In genomic region chr1:5794279-5794678, GRCh38 we compare ENCODE assay signal across 40 cellular contexts.
"Had no signal": no experiment of that assay in that cellular context is flagged by ENCODE, and none has a peak within 500 bp of the region (broad histone marks: within the 10 kb centered on the region; RNA-seq: fewer than 3 reads in every experiment).

No MANE protein-coding gene starts in this region.

- H3K4me3 ChIP-seq: adrenal gland, ascending aorta, body of pancreas, breast epithelium, cardiac muscle cell had no signal

- H3K36me3 ChIP-seq: adrenal gland, ascending aorta, brain microvascular endothelial cell, breast epithelium, cardiac muscle cell had no signal

- ATAC-seq: activated naive CD4-positive, alpha-beta T cell treated with anti-CD3 and anti-CD28 coated beads, Interleukin-2, amount 50 U/mL, for 72 hours; activated naive CD8-positive, alpha-beta T cell treated with anti-CD3 and anti-CD28 coated beads, Interleukin-2, amount 50 U/mL, for 24 hours; activated T-cell treated with anti-CD3 and anti-CD28 coated beads, Interleukin-2, amount 50 U/mL, for 4 hours; activated T-cell treated with anti-CD3 and anti-CD28 coated beads, Interleukin-2, amount 50 U/mL, for 72 hours; activated T-helper 17 cell treated with anti-CD3 and anti-CD28 coated beads, Interleukin-2, amount 50 U/mL, for 72 hours; body of pancreas had no signal

- H3K27ac ChIP-seq: adrenal gland, ascending aorta, body of pancreas, brain microvascular endothelial cell, breast epithelium, cardiac muscle cell had no signal

- H3K9me3 Mint-ChIP-seq: activated naive CD4-positive, alpha-beta T cell treated with anti-CD3 and anti-CD28 coated beads, Interleukin-2, amount 50 U/mL, for 24 hours; activated T-helper 1 cell treated with anti-CD3 and anti-CD28 coated beads, Interleukin-12 subunit alpha, Interleukin-12 subunit beta, Interleukin-2, Interleukin-4 antibody, amounts not matched to agents 30 ng/mL and 10 ng/mL and 1 ng/mL, durations not matched to agents 14 hours and 24 hours and 36 hours; activated T-helper 2 cell treated with anti-CD3 and anti-CD28 coated beads, Interferon-gamma antibody, Interleukin-2, Interleukin-4, amounts not matched to agents 10 μg/mL and 5 μg/mL and 100 μg/mL, durations not matched to agents 14 hours and 24 hours and 36 hours had no signal

- H3K36me3 Mint-ChIP-seq: activated naive CD4-positive, alpha-beta T cell treated with anti-CD3 and anti-CD28 coated beads, Interleukin-2, amount 10 ng/mL, durations not matched to agents 7 days and 5 days; activated naive CD4-positive, alpha-beta T cell treated with anti-CD3 and anti-CD28 coated beads, Interleukin-2, amount 50 U/mL, for 24 hours; activated naive CD4-positive, alpha-beta T cell treated with anti-CD3 and anti-CD28 coated beads, Interleukin-2, amount 50 U/mL, for 72 hours; activated naive CD8-positive, alpha-beta T cell; activated naive CD8-positive, alpha-beta T cell treated with anti-CD3 and anti-CD28 coated beads for 36 hours; activated naive CD8-positive, alpha-beta T cell treated with anti-CD3 and anti-CD28 coated beads, Interleukin-2, amount 10 ng/mL, durations not matched to agents 7 days and 5 days; brain had no signal

- FAIRE-seq: astrocyte, bronchial epithelial cell had no signal

- H3K4me3 Mint-ChIP-seq: activated naive CD4-positive, alpha-beta T cell treated with anti-CD3 and anti-CD28 coated beads for 36 hours; activated naive CD4-positive, alpha-beta T cell treated with anti-CD3 and anti-CD28 coated beads, Interleukin-2, amount 10 ng/mL, durations not matched to agents 7 days and 5 days; activated naive CD4-positive, alpha-beta T cell treated with anti-CD3 and anti-CD28 coated beads, Interleukin-2, amount 50 U/mL, for 24 hours; activated naive CD8-positive, alpha-beta T cell; activated naive CD8-positive, alpha-beta T cell treated with anti-CD3 and anti-CD28 coated beads for 36 hours; activated naive CD8-positive, alpha-beta T cell treated with anti-CD3 and anti-CD28 coated beads, Interleukin-2, amount 10 ng/mL, durations not matched to agents 7 days and 5 days; activated naive CD8-positive, alpha-beta T cell treated with anti-CD3 and anti-CD28 coated beads, Interleukin-2, amount 50 U/mL, for 24 hours; activated T-cell treated with anti-CD3 and anti-CD28 coated beads, Interleukin-2, amount 50 U/mL, for 24 hours; activated T-cell treated with anti-CD3 and anti-CD28 coated beads, Interleukin-2, amount 50 U/mL, for 4 hours; activated T-cell treated with anti-CD3 and anti-CD28 coated beads, Interleukin-2, amount 50 U/mL, for 72 hours; activated T-helper 1 cell treated with anti-CD3 and anti-CD28 coated beads, Interleukin-12 subunit alpha, Interleukin-12 subunit beta, Interleukin-2, Interleukin-4 antibody, amounts not matched to agents 30 ng/mL and 10 ng/mL and 1 ng/mL, durations not matched to agents 14 hours and 24 hours and 36 hours; activated T-helper 17 cell treated with anti-CD3 and anti-CD28 coated beads, Interleukin-2, amount 50 U/mL, for 72 hours; brain; central memory CD8-positive, alpha-beta T cell had no signal

- H3K27me3 Mint-ChIP-seq: activated naive CD8-positive, alpha-beta T cell treated with anti-CD3 and anti-CD28 coated beads, Interleukin-2, amount 10 ng/mL, durations not matched to agents 7 days and 5 days had no signal

- H3K4me1 Mint-ChIP-seq: activated naive CD4-positive, alpha-beta T cell treated with anti-CD3 and anti-CD28 coated beads, Interleukin-2, amount 10 ng/mL, durations not matched to agents 7 days and 5 days; activated naive CD4-positive, alpha-beta T cell treated with anti-CD3 and anti-CD28 coated beads, Interleukin-2, amount 50 U/mL, for 24 hours; activated naive CD8-positive, alpha-beta T cell treated with anti-CD3 and anti-CD28 coated beads for 36 hours; activated naive CD8-positive, alpha-beta T cell treated with anti-CD3 and anti-CD28 coated beads, Interleukin-2, amount 10 ng/mL, durations not matched to agents 7 days and 5 days; activated naive CD8-positive, alpha-beta T cell treated with anti-CD3 and anti-CD28 coated beads, Interleukin-2, amount 50 U/mL, for 24 hours; activated T-helper 17 cell treated with anti-CD3 and anti-CD28 coated beads, Interleukin-2, amount 50 U/mL, for 72 hours; central memory CD8-positive, alpha-beta T cell had no signal

- H3K4me1 ChIP-seq: adrenal gland, ascending aorta, breast epithelium had no signal

- H3K27ac Mint-ChIP-seq: activated naive CD4-positive, alpha-beta T cell treated with anti-CD3 and anti-CD28 coated beads for 36 hours; activated naive CD4-positive, alpha-beta T cell treated with anti-CD3 and anti-CD28 coated beads, Interleukin-2, amount 10 ng/mL, durations not matched to agents 7 days and 5 days; activated naive CD4-positive, alpha-beta T cell treated with anti-CD3 and anti-CD28 coated beads, Interleukin-2, amount 50 U/mL, for 24 hours; activated naive CD4-positive, alpha-beta T cell treated with anti-CD3 and anti-CD28 coated beads, Interleukin-2, amount 50 U/mL, for 72 hours; activated naive CD8-positive, alpha-beta T cell; activated naive CD8-positive, alpha-beta T cell treated with anti-CD3 and anti-CD28 coated beads for 36 hours; activated naive CD8-positive, alpha-beta T cell treated with anti-CD3 and anti-CD28 coated beads, Interleukin-2, amount 10 ng/mL, durations not matched to agents 7 days and 5 days; activated naive CD8-positive, alpha-beta T cell treated with anti-CD3 and anti-CD28 coated beads, Interleukin-2, amount 50 U/mL, for 24 hours; activated T-cell treated with anti-CD3 and anti-CD28 coated beads, Interleukin-2, amount 50 U/mL, for 24 hours; activated T-cell treated with anti-CD3 and anti-CD28 coated beads, Interleukin-2, amount 50 U/mL, for 72 hours; activated T-helper 1 cell treated with anti-CD3 and anti-CD28 coated beads, Interleukin-12 subunit alpha, Interleukin-12 subunit beta, Interleukin-2, Interleukin-4 antibody, amounts not matched to agents 30 ng/mL and 10 ng/mL and 1 ng/mL, durations not matched to agents 14 hours and 24 hours and 36 hours; activated T-helper 17 cell treated with anti-CD3 and anti-CD28 coated beads, Interleukin-2, amount 50 U/mL, for 72 hours; activated T-helper 2 cell treated with anti-CD3 and anti-CD28 coated beads, Interferon-gamma antibody, Interleukin-2, Interleukin-4, amounts not matched to agents 10 μg/mL and 5 μg/mL and 100 μg/mL, durations not matched to agents 14 hours and 24 hours and 36 hours had no signal

- DNase-seq: activated effector memory CD4-positive, alpha-beta T cell treated with anti-CD3 and anti-CD28 coated beads, Interleukin-2, amount 50 U/mL, for 16 hours; activated effector memory CD4-positive, alpha-beta T cell treated with Interleukin-2 at 50 U/mL for 16 hours; activated gamma-delta T cell; activated gamma-delta T cell treated with Interleukin-2 at 50 U/mL for 16 hours; activated naive CD4-positive, alpha-beta T cell; activated naive CD4-positive, alpha-beta T cell treated with anti-CD3 and anti-CD28 coated beads for 36 hours; activated naive CD4-positive, alpha-beta T cell treated with anti-CD3 and anti-CD28 coated beads, Interleukin-2, amount 10 ng/mL, durations not matched to agents 7 days and 5 days; activated naive CD4-positive, alpha-beta T cell treated with anti-CD3 and anti-CD28 coated beads, Interleukin-2, amount 50 U/mL, for 16 hours; activated naive CD4-positive, alpha-beta T cell treated with Interleukin-2 at 50 U/mL for 16 hours; activated naive CD8-positive, alpha-beta T cell treated with anti-CD3 and anti-CD28 coated beads for 36 hours; activated naive CD8-positive, alpha-beta T cell treated with anti-CD3 and anti-CD28 coated beads, Interleukin-2, amount 10 ng/mL, durations not matched to agents 7 days and 5 days; activated naive CD8-positive, alpha-beta T cell treated with anti-CD3 and anti-CD28 coated beads, Interleukin-2, amount 50 U/mL, for 24 hours; activated T-cell treated with anti-CD3 and anti-CD28 coated beads, Interleukin-2, amount 50 U/mL, for 1 hour; activated T-cell treated with anti-CD3 and anti-CD28 coated beads, Interleukin-2, amount 50 U/mL, for 24 hours; activated T-cell treated with anti-CD3 and anti-CD28 coated beads, Interleukin-2, amount 50 U/mL, for 4 hours; activated T-cell treated with anti-CD3 and anti-CD28 coated beads, Interleukin-2, amount 50 U/mL, for 48 hours; activated T-cell treated with anti-CD3 and anti-CD28 coated beads, Interleukin-2, amount 50 U/mL, for 72 hours; adrenal gland; amniotic stem cell; amygdala; anterior cingulate cortex; aorta; body of pancreas; brain microvascular endothelial cell; caudate nucleus; central memory CD4-positive, alpha-beta T cell; cerebellar nuclear complex had no signal

- H3K9me3 ChIP-seq: adrenal gland, ascending aorta, body of pancreas, breast epithelium had no signal

- H3K27me3 ChIP-seq: adrenal gland, ascending aorta, body of pancreas, brain microvascular endothelial cell, cardiac muscle cell had no signal
